Comparison of ENCODE assay signal across 35 cellular contexts in the genomic region with DNA sequence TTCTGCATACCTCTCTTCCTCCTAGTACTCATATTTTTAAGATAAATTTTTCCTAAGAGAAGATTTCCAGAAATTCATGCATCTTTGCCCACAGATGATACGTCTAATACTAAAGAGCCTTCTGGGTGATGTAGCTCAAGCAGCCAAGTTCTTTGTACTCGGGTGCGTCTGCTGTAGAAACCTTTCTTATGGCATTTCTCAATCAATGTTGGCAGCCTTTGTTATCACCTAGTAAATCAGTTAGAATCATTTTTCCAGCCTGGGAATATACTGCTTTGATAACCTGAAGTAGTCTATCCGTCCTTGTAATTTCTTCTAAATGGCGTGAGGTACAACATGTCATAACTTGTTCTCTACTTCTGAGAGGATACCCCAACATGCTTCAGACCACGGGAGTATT.
"Had no signal": no experiment of that assay in that cellular context is flagged by ENCODE, and none has a peak within 500 bp of the region (broad histone marks: within the 10 kb centered on the region; RNA-seq: fewer than 3 reads in every experiment).

No MANE protein-coding gene starts in this region.

- H3K4me3 Mint-ChIP-seq: activated B cell treated with CpG ODN at 0.5 μM for 24 hours; activated CD4-positive, alpha-beta memory T cell treated with anti-CD3 and anti-CD28 coated beads for 36 hours; activated CD4-positive, alpha-beta T cell treated with anti-CD3 and anti-CD28 coated beads, Interleukin-2, amount 10 ng/mL, durations not matched to agents 24 days and 14 days; activated CD8-positive, alpha-beta T cell treated with anti-CD3 and anti-CD28 coated beads for 36 hours; activated naive CD4-positive, alpha-beta T cell treated with anti-CD3 and anti-CD28 coated beads for 36 hours; activated naive CD8-positive, alpha-beta T cell treated with anti-CD3 and anti-CD28 coated beads for 36 hours; activated T-cell treated with anti-CD3 and anti-CD28 coated beads, Interleukin-2, amount 50 U/mL, for 4 hours; activated T-cell treated with anti-CD3 and anti-CD28 coated beads, Interleukin-2, amount 50 U/mL, for 72 hours; activated T-helper 1 cell treated with anti-CD3 and anti-CD28 coated beads, Interleukin-12 subunit alpha, Interleukin-12 subunit beta, Interleukin-2, Interleukin-4 antibody, amounts not matched to agents 30 ng/mL and 10 ng/mL and 1 ng/mL, durations not matched to agents 14 hours and 24 hours and 36 hours; activated T-helper 17 cell treated with anti-CD3 and anti-CD28 coated beads, Interleukin-2, amount 50 U/mL, for 72 hours; T-helper 1 cell treated with Interleukin-12 subunit alpha and Interleukin-12 subunit beta and Interleukin-4 antibody, amounts not matched to agents 30 μg/mL and 1 μg/mL, for 36 hours; T-helper 2 cell treated with Interferon-gamma antibody and Interleukin-4, amounts not matched to agents 5 μg/mL and 100 μg/mL, for 36 hours had no signal

- DNase-seq: activated B cell treated with CpG ODN at 0.5 μM for 24 hours; activated CD4-positive, alpha-beta memory T cell treated with anti-CD3 and anti-CD28 coated beads for 36 hours; activated CD4-positive, alpha-beta T cell treated with anti-CD3 and anti-CD28 coated beads for 4 hours; activated CD4-positive, alpha-beta T cell treated with anti-CD3 and anti-CD28 coated beads, Interleukin-2, amount 10 ng/mL, durations not matched to agents 24 days and 14 days; activated CD4-positive, alpha-beta T cell treated with anti-CD3 and anti-CD28 coated beads, Interleukin-2, amount 50 U/mL, for 1 hour; activated CD4-positive, alpha-beta T cell treated with anti-CD3 and anti-CD28 coated beads, Interleukin-2, amount 50 U/mL, for 4 hours; activated CD4-positive, CD25-positive, alpha-beta regulatory T cell treated with anti-CD3 and anti-CD28 coated beads, Interleukin-2, amount 50 U/mL, for 72 hours; activated CD8-positive, alpha-beta memory T cell treated with anti-CD3 and anti-CD28 coated beads, Interleukin-2, amount 50 U/mL, for 4 hours; activated CD8-positive, alpha-beta T cell treated with anti-CD3 and anti-CD28 coated beads for 36 hours; activated effector memory CD4-positive, alpha-beta T cell treated with anti-CD3 and anti-CD28 coated beads, Interleukin-2, amount 50 U/mL, for 16 hours; activated gamma-delta T cell treated with Interleukin-2 at 50 U/mL for 16 hours; activated naive CD4-positive, alpha-beta T cell; activated naive CD4-positive, alpha-beta T cell treated with anti-CD3 and anti-CD28 coated beads for 36 hours; activated naive CD4-positive, alpha-beta T cell treated with anti-CD3 and anti-CD28 coated beads, Interleukin-2, amount 50 U/mL, for 16 hours; activated naive CD8-positive, alpha-beta T cell treated with anti-CD3 and anti-CD28 coated beads for 36 hours; activated T-cell treated with anti-CD3 and anti-CD28 coated beads for 4 hours; activated T-cell treated with anti-CD3 and anti-CD28 coated beads, Interleukin-2, amount 50 U/mL, for 1 hour; activated T-cell treated with anti-CD3 and anti-CD28 coated beads, Interleukin-2, amount 50 U/mL, for 4 hours; activated T-cell treated with anti-CD3 and anti-CD28 coated beads, Interleukin-2, amount 50 U/mL, for 72 hours; adrenal gland; amniotic stem cell; aorta; body of pancreas; brain microvascular endothelial cell; central memory CD4-positive, alpha-beta T cell; T-helper 1 cell; T-helper 2 cell; T-helper 9 cell had no signal

- H3K4me1 ChIP-seq: adrenal gland, body of pancreas, breast epithelium had no signal

- ATAC-seq: activated CD8-positive, alpha-beta T cell treated with anti-CD3 and anti-CD28 coated beads for 36 hours; activated naive CD4-positive, alpha-beta T cell treated with anti-CD3 and anti-CD28 coated beads, Interleukin-2, amount 50 U/mL, for 72 hours; activated T-cell treated with anti-CD3 and anti-CD28 coated beads, Interleukin-2, amount 50 U/mL, for 4 hours; activated T-cell treated with anti-CD3 and anti-CD28 coated beads, Interleukin-2, amount 50 U/mL, for 72 hours; activated T-helper 17 cell treated with anti-CD3 and anti-CD28 coated beads, Interleukin-2, amount 50 U/mL, for 72 hours; body of pancreas had no signal

- H3K27ac Mint-ChIP-seq: activated B cell treated with CpG ODN at 0.5 μM for 24 hours; activated CD4-positive, alpha-beta memory T cell treated with anti-CD3 and anti-CD28 coated beads for 36 hours; activated CD4-positive, alpha-beta T cell treated with anti-CD3 and anti-CD28 coated beads, Interleukin-2, amount 10 ng/mL, durations not matched to agents 24 days and 14 days; activated CD8-positive, alpha-beta T cell treated with anti-CD3 and anti-CD28 coated beads for 36 hours; activated naive CD4-positive, alpha-beta T cell treated with anti-CD3 and anti-CD28 coated beads for 36 hours; activated naive CD4-positive, alpha-beta T cell treated with anti-CD3 and anti-CD28 coated beads, Interleukin-2, amount 50 U/mL, for 72 hours; activated naive CD8-positive, alpha-beta T cell treated with anti-CD3 and anti-CD28 coated beads for 36 hours; activated T-cell treated with anti-CD3 and anti-CD28 coated beads, Interleukin-2, amount 50 U/mL, for 72 hours; activated T-helper 1 cell treated with anti-CD3 and anti-CD28 coated beads, Interleukin-12 subunit alpha, Interleukin-12 subunit beta, Interleukin-2, Interleukin-4 antibody, amounts not matched to agents 30 ng/mL and 10 ng/mL and 1 ng/mL, durations not matched to agents 14 hours and 24 hours and 36 hours; activated T-helper 17 cell treated with anti-CD3 and anti-CD28 coated beads, Interleukin-2, amount 50 U/mL, for 72 hours; T-helper 1 cell treated with Interleukin-12 subunit alpha and Interleukin-12 subunit beta and Interleukin-4 antibody, amounts not matched to agents 30 μg/mL and 1 μg/mL, for 36 hours; T-helper 2 cell treated with Interferon-gamma antibody and Interleukin-4, amounts not matched to agents 5 μg/mL and 100 μg/mL, for 36 hours had no signal

- H3K36me3 Mint-ChIP-seq: activated CD4-positive, alpha-beta memory T cell treated with anti-CD3 and anti-CD28 coated beads for 36 hours; activated naive CD4-positive, alpha-beta T cell treated with anti-CD3 and anti-CD28 coated beads, Interleukin-2, amount 50 U/mL, for 72 hours; activated naive CD8-positive, alpha-beta T cell treated with anti-CD3 and anti-CD28 coated beads for 36 hours had no signal

- H3K9me3 Mint-ChIP-seq: activated B cell treated with CpG ODN at 0.5 μM for 24 hours; activated CD4-positive, alpha-beta memory T cell treated with anti-CD3 and anti-CD28 coated beads for 36 hours; activated CD4-positive, alpha-beta T cell treated with anti-CD3 and anti-CD28 coated beads, Interleukin-2, amount 10 ng/mL, durations not matched to agents 24 days and 14 days; activated CD8-positive, alpha-beta T cell treated with anti-CD3 and anti-CD28 coated beads for 36 hours; activated naive CD4-positive, alpha-beta T cell treated with anti-CD3 and anti-CD28 coated beads for 36 hours; activated naive CD8-positive, alpha-beta T cell treated with anti-CD3 and anti-CD28 coated beads for 36 hours; activated T-cell treated with anti-CD3 and anti-CD28 coated beads, Interleukin-2, amount 50 U/mL, for 4 hours; activated T-helper 1 cell treated with anti-CD3 and anti-CD28 coated beads, Interleukin-12 subunit alpha, Interleukin-12 subunit beta, Interleukin-2, Interleukin-4 antibody, amounts not matched to agents 30 ng/mL and 10 ng/mL and 1 ng/mL, durations not matched to agents 14 hours and 24 hours and 36 hours; activated T-helper 17 cell treated with anti-CD3 and anti-CD28 coated beads, Interleukin-2, amount 50 U/mL, for 72 hours; T-helper 1 cell treated with Interleukin-12 subunit alpha and Interleukin-12 subunit beta and Interleukin-4 antibody, amounts not matched to agents 30 μg/mL and 1 μg/mL, for 36 hours; T-helper 2 cell treated with Interferon-gamma antibody and Interleukin-4, amounts not matched to agents 5 μg/mL and 100 μg/mL, for 36 hours had no signal

- H3K27me3 ChIP-seq: body of pancreas, brain microvascular endothelial cell, breast epithelium had no signal

- H3K36me3 ChIP-seq: adrenal gland, brain microvascular endothelial cell, breast epithelium had no signal

- H3K4me1 Mint-ChIP-seq: activated B cell treated with CpG ODN at 0.5 μM for 24 hours; activated CD4-positive, alpha-beta T cell treated with anti-CD3 and anti-CD28 coated beads, Interleukin-2, amount 10 ng/mL, durations not matched to agents 24 days and 14 days; activated naive CD8-positive, alpha-beta T cell treated with anti-CD3 and anti-CD28 coated beads for 36 hours; activated T-helper 17 cell treated with anti-CD3 and anti-CD28 coated beads, Interleukin-2, amount 50 U/mL, for 72 hours had no signal

- H3K9me3 ChIP-seq: adrenal gland, body of pancreas, breast epithelium had no signal

- H3K27me3 Mint-ChIP-seq: activated CD4-positive, alpha-beta memory T cell treated with anti-CD3 and anti-CD28 coated beads for 36 hours; activated CD8-positive, alpha-beta T cell treated with anti-CD3 and anti-CD28 coated beads for 36 hours had no signal

- H3K27ac ChIP-seq: adrenal gland, body of pancreas, brain microvascular endothelial cell, breast epithelium, VCaP had no signal

- H3K4me3 ChIP-seq: adrenal gland, body of pancreas, breast epithelium had no signal
